In the genomic region with DNA sequence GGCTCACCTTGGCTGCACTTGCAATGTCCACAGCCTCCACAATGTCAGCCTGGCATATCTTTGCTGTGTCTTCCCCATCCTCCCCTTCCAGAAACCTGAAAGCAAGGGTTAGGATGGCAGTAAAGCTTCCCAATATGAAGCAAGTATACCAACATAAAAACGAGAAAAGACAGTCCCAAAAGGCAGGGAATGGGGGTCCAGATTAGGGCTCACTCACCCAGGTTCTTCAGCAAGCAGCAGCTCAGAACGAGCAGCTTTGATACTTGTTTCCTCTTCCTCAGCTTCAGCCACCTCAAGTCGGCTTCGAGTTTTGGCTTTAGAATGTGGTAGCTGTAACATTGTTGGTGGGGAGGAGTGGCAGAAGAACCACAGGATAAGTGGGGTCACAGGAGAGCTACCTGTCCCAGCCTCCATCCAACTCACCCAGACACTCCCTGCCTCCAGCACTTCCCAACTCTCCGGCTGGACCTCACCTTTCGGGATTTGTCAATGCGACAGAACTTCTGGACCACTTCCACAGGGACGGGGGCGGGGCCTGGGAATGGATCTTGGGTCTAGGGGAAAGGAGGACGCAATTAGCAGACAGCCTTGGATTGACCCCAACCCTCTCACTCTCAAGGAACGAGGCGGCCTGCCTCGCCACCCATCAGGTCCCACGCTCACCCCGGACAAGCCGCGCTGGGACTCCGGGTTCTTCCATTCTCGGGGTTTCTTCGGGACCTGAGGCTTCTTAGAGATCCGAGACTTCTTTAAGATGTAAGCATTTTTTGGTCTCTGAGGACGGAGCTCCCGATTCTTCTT, we compare ENCODE assay signal across 7 cellular contexts. TPM values are rescaled to one million over a fixed set of nuclear protein-coding genes. Genes with fewer than 3 reads are reported as not detected.
DNase-seq lines count a peak whose midpoint lies in the region; ATAC-seq and TF ChIP-seq lines count a peak whose summit lies in the region.

No MANE protein-coding gene starts in this region.

- POLR2A ChIA-PET in HEK293 (lab: Yijun Ruan, JAX) = interaction anchor here (0.5 to 7.5 kb wide), 13 partner anchors 10 to 317 kb away, joined by 3 to 92 read pairs (median 9); partner anchors contain the start of genes B3GALT4, RGL2, RPS18 and VPS52
- POLR2A ChIA-PET in activated CD4-positive, alpha-beta memory T cell treated with anti-CD3 and anti-CD28 coated beads for 36 hours (lab: Charles Lee) = interaction anchor here (0.7 to 3.7 kb wide), 7 partner anchors 10 to 317 kb away, joined by 3 to 40 read pairs (median 12); partner anchors contain the start of genes B3GALT4, RGL2, RPS18 and TAPBP

- CTCF ChIA-PET in HEK293 (lab: Yijun Ruan, JAX) = interaction anchor here (0.7 to 3.6 kb wide), 12 partner anchors 8 to 171 kb away, joined by 3 to 33 read pairs (median 6); partner anchors contain the start of genes B3GALT4, RGL2, RPS18 and RXRB
- CTCF ChIA-PET in activated CD4-positive, alpha-beta memory T cell treated with anti-CD3 and anti-CD28 coated beads for 36 hours (lab: Charles Lee) = interaction anchor here (0.9 to 4.9 kb wide), 5 partner anchors 11 to 102 kb away, joined by 3 to 37 read pairs (median 6); partner anchors contain the start of genes B3GALT4 and RGL2

- H3K9me3 ChIP-seq in HEK293 (ENCODE audit: control insufficient read depth, insufficient read depth, low read depth, low read length) = no peaks in the 10 kb centered on the region
- H3K9me3 ChIP-seq in iPS-15b (ENCODE audit: control insufficient read depth, insufficient read depth, low read length) = no peaks in the 10 kb centered on the region
- no peaks in the 10 kb centered on the region for H3K9me3 ChIP-seq in stomach

- H3K36me3 ChIP-seq in HEK293 (ENCODE audit: control insufficient read depth in 2 of 2, insufficient read depth in 1 of 2, low read length in 2 of 2) (peaks cover 14 to 69% of the 10 kb centered on the region in 2 experiments), iPS-15b (ENCODE audit: control insufficient read depth, insufficient read depth, low read length) (peaks cover 22% of the 10 kb centered on the region), stomach (peaks cover 27 to 73% (median 70%) of the 10 kb centered on the region in 4 donors)

- no peak for DNase-seq in activated CD4-positive, alpha-beta memory T cell treated with anti-CD3 and anti-CD28 coated beads for 36 hours
- DNase-seq in stomach (no peak), NCI-H524 treated with DMSO at 0.1 percent for 48 hours (lab: John Stamatoyannopoulos, UW) (no peak), left colon (no peak)

- ATAC-seq in HG03457 (IDR thresholded peaks at IDR 0.05; ENCODE audit: unreplicated experiment) = no peak
- no peak for ATAC-seq in left colon

- no peaks in the 10 kb centered on the region for H3K9me3 Mint-ChIP-seq in activated CD4-positive, alpha-beta memory T cell treated with anti-CD3 and anti-CD28 coated beads for 36 hours

- TF ChIP-seq EP300 in stomach (IDR thresholded peaks at IDR 0.05) = no peak

- peaks cover 27% of the 10 kb centered on the region for H3K36me3 Mint-ChIP-seq in activated CD4-positive, alpha-beta memory T cell treated with anti-CD3 and anti-CD28 coated beads for 36 hours

- no peaks in the 10 kb centered on the region for H3K27me3 ChIP-seq in iPS-15b (ENCODE audit: control insufficient read depth, insufficient read depth, low read length)
- no peaks in the 10 kb centered on the region for H3K27me3 ChIP-seq in stomach

- H3K4me3 ChIP-seq in HEK293 (ENCODE audit: low read depth, low read length) = peak overlapping the region; percentile 79
- peak overlapping the region; percentile 95 for H3K4me3 ChIP-seq in iPS-15b (ENCODE audit: low read depth, low read length)
- peak overlapping the region; percentile 71 to 94 (median 79) for H3K4me3 ChIP-seq in stomach

- H3K9ac ChIP-seq in iPS-15b (ENCODE audit: low read depth, low read length) = peak overlapping the region; percentile 50

- intact Hi-C loops in activated CD4-positive, alpha-beta memory T cell treated with anti-CD3 and anti-CD28 coated beads for 36 hours (cut with micrococcal nuclease) = no loop called here
- intact Hi-C loops in stomach (cut with DNase I; ENCODE audit: low total_unique reads) = no loop called here
- intact Hi-C loops in left colon (cut with DNase I, micrococcal nuclease) = no loop called here

- TF ChIP-seq POLR2A in stomach (IDR thresholded peaks at IDR 0.05) = no peak

- peak overlapping the region; percentile 98 for H3K4me3 Mint-ChIP-seq in activated CD4-positive, alpha-beta memory T cell treated with anti-CD3 and anti-CD28 coated beads for 36 hours

- peaks cover 41% of the 10 kb centered on the region for H3K4me1 Mint-ChIP-seq in activated CD4-positive, alpha-beta memory T cell treated with anti-CD3 and anti-CD28 coated beads for 36 hours (ENCODE audit: low read depth)

- TF ChIP-seq CTCF in HEK293 (tag by site-specific recombination; IDR thresholded peaks at IDR 0.05) = no peak
- TF ChIP-seq CTCF in stomach (IDR thresholded peaks at IDR 0.05) = no peak

- 10 to 15% (median 11%) methylated on average over 20 to 23 of the region's 23 CpGs for WGBS in stomach, 5 donors

- H3K27ac ChIP-seq in HEK293 (ENCODE audit: extremely low read depth, low read depth, low read length) (peak overlapping the region; percentile 44), stomach (peak overlapping the region; percentile 42 to 89 (median 82))

- H3K27me3 Mint-ChIP-seq in activated CD4-positive, alpha-beta memory T cell treated with anti-CD3 and anti-CD28 coated beads for 36 hours = no peaks in the 10 kb centered on the region

- peaks cover 11% of the 10 kb centered on the region; the same call in 1 of the 2 replicates for H3K4me1 ChIP-seq in HEK293 (ENCODE audit: control insufficient read depth, insufficient read depth, low read length)
- H3K4me1 ChIP-seq in iPS-15b (ENCODE audit: control insufficient read depth, insufficient read depth, low read length) = peaks cover 4% of the 10 kb centered on the region
- peaks cover 20 to 32% (median 30%) of the 10 kb centered on the region in 4 donors for H3K4me1 ChIP-seq in stomach

- H3K27ac Mint-ChIP-seq in activated CD4-positive, alpha-beta memory T cell treated with anti-CD3 and anti-CD28 coated beads for 36 hours = peak overlapping the region; percentile 80

TF ChIP-seq in HEK293, 187 proteins besides CTCF, POLR2A, EP300 and RAD21 (continues in another document):
- TF ChIP-seq ZNF280D (tag by site-specific recombination; IDR thresholded peaks at IDR 0.05) = no peak
- TF ChIP-seq, protein P1, sequence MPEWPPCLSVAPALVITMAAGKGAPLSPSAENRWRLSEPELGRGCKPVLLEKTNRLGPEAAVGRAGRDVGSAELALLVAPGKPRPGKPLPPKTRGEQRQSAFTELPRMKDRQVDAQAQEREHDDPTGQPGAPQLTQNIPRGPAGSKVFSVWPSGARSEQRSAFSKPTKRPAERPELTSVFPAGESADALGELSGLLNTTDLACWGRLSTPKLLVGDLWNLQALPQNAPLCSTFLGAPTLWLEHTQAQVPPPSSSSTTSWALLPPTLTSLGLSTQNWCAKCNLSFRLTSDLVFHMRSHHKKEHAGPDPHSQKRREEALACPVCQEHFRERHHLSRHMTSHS (tag by site-specific recombination; IDR thresholded peaks at IDR 0.05) = no peak

RNA-seq across cellular contexts. Expression of gene WDR46, which starts 0.7 kb away (rescaled TPM):
- 10 to 100 TPM; 59.4 to 60.7 TPM for total RNA-seq in activated CD4-positive, alpha-beta memory T cell treated with anti-CD3 and anti-CD28 coated beads for 36 hours
- total RNA-seq in stomach = 10 to 100 TPM; 42.9 to 72.9 (median 54.5) TPM
- 10 to 100 TPM; 47.5 to 65.1 (median 54.4) TPM for polyA plus RNA-seq in stomach
- 10 to 100 TPM; 27.7 to 29.3 TPM for total RNA-seq in left colon

RNA-seq across cellular contexts. Expression of gene PFDN6, which starts 1.1 kb away (rescaled TPM):
- 10 to 100 TPM; 78.5 to 90.9 TPM for total RNA-seq in activated CD4-positive, alpha-beta memory T cell treated with anti-CD3 and anti-CD28 coated beads for 36 hours
- total RNA-seq in stomach = 10 to 100 TPM in 3 of 5 donors, 1 to 10 TPM in 1, not detected in 1; 9.7 to 32.9 (median 12.8) TPM
- polyA plus RNA-seq in stomach = 100 to 1,000 TPM; 117 to 265 (median 202) TPM
- total RNA-seq in left colon = 10 to 100 TPM; 36.8 to 45.7 TPM

RNA-seq across cellular contexts. Expression of gene RGL2, which starts 10.4 kb away (rescaled TPM):
- total RNA-seq in activated CD4-positive, alpha-beta memory T cell treated with anti-CD3 and anti-CD28 coated beads for 36 hours = 10 to 100 TPM; 24.6 to 26.0 TPM
- total RNA-seq in stomach = 100 to 1,000 TPM in 1 of 5 donors, 10 to 100 TPM in 4; 10.4 to 103 (median 52.7) TPM
- 100 to 1,000 TPM in 1 of 3 donors, 10 to 100 TPM in 2; 37.4 to 112 (median 44.3) TPM for polyA plus RNA-seq in stomach
- 10 to 100 TPM; 21.5 to 35.0 TPM for total RNA-seq in left colon

RNA-seq across cellular contexts. Expression of gene B3GALT4, which starts 11.4 kb away (rescaled TPM):
- 1 to 10 TPM; 5.9 to 6.7 TPM for total RNA-seq in activated CD4-positive, alpha-beta memory T cell treated with anti-CD3 and anti-CD28 coated beads for 36 hours
- total RNA-seq in stomach = 10 to 100 TPM in 4 of 5 donors, not detected in 1; 10.8 to 42.9 (median 32.6) TPM
- polyA plus RNA-seq in stomach = 10 to 100 TPM in 2 of 3 donors, 1 to 10 TPM in 1; 9.8 to 11.5 (median 10.5) TPM
- 10 to 100 TPM; 34.8 to 40.3 TPM for total RNA-seq in left colon

RNA-seq across cellular contexts. Expression of gene RPS18, which starts 16.5 kb away (rescaled TPM):
- total RNA-seq in activated CD4-positive, alpha-beta memory T cell treated with anti-CD3 and anti-CD28 coated beads for 36 hours = 1,000 to 10,000 TPM; 4,372 to 4,391 TPM
- total RNA-seq in stomach (1,000 to 10,000 TPM in 4 of 5 donors, 100 to 1,000 TPM in 1; 279 to 3,666 (median 1,718) TPM), left colon (1,000 to 10,000 TPM; 1,882 to 2,045 TPM)
- 1,000 to 10,000 TPM; 4,575 to 9,227 (median 6,928) TPM for polyA plus RNA-seq in stomach
